16 cellular contexts compared by ENCODE assay signal in genomic region chr17:78249836-78250806, GRCh38. TPM values are rescaled to one million over a fixed set of nuclear protein-coding genes. Genes with fewer than 3 reads are reported as not detected.
DNase-seq lines count a peak whose midpoint lies in the region; ATAC-seq and TF ChIP-seq lines count a peak whose summit lies in the region.
"Had no signal": no experiment of that assay in that cellular context is flagged by ENCODE, and none has a peak within 500 bp of the region (broad histone marks: within the 10 kb centered on the region; RNA-seq: fewer than 3 reads in every experiment).

No MANE protein-coding gene starts in this region.

- H3K9me3 ChIP-seq in right atrium auricular region (no peaks in the 10 kb centered on the region), mesodermal cell (ENCODE audit: control insufficient read depth, low read length) (no peaks in the 10 kb centered on the region), thymus (ENCODE audit: control insufficient read depth) (no peaks in the 10 kb centered on the region), MG63 (no peaks in the 10 kb centered on the region; the same call in 1 of the 2 replicates)
- H3K9me3 ChIP-seq: gastrocnemius medialis, thoracic aorta had no signal

- H3K27me3 ChIP-seq in right atrium auricular region (no peaks in the 10 kb centered on the region), thymus (ENCODE audit: control insufficient read depth, insufficient read depth) (no peaks in the 10 kb centered on the region), MG63 (no peaks in the 10 kb centered on the region)
- H3K27me3 ChIP-seq: gastrocnemius medialis had no signal

- H3K4me1 ChIP-seq in right atrium auricular region: peaks cover 0 to 21% of the 10 kb centered on the region in 2 donors
- peaks cover 22% of the 10 kb centered on the region for H3K4me1 ChIP-seq in mesodermal cell (ENCODE audit: control insufficient read depth, insufficient read depth, low read length, poor library complexity, severe bottlenecking)
- H3K4me1 ChIP-seq in thymus (ENCODE audit: control insufficient read depth, insufficient read depth, low read length): peaks cover 26% of the 10 kb centered on the region

- intact Hi-C loops in Right ventricle myocardium inferior (cut with DNase I): loop anchor here (2.0 kb wide), 2 partner anchors 137 to 173 kb away; no protein-coding TSS in a partner anchor
- intact Hi-C loops in lower leg skin (cut with DNase I; ENCODE audit: low total_unique reads): loop anchor here (5.0 kb wide), 1 partner anchor 138 kb away; no protein-coding TSS in a partner anchor

- WGBS in mesodermal cell (ENCODE audit: insufficient coverage in 2 of 2), 2 experiments: 79 to 91% methylated on average over 20 of the region's 20 CpGs
- WGBS in thymus: 90% methylated on average over 20 of the region's 20 CpGs
- 56 to 69% methylated on average over 20 of the region's 20 CpGs for whole genome bisulfite sequencing in lower leg skin, 2 donors

- H3K4me3 ChIP-seq in right atrium auricular region (no peak overlapping the region), mesodermal cell (ENCODE audit: extremely low read depth, insufficient read depth, low read length, poor library complexity, severe bottlenecking) (peak overlapping the region; percentile 0), thymus (ENCODE audit: low read length) (peak overlapping the region; percentile 37), lower leg skin (ENCODE audit: low read depth, poor library complexity, severe bottlenecking) (no peak overlapping the region), MG63 (no peak overlapping the region)
- H3K4me3 ChIP-seq: thoracic aorta had no signal

- ATAC-seq in Right ventricle myocardium inferior: no peak

- TF ChIP-seq CTCF in right atrium auricular region (IDR thresholded peaks at IDR 0.05) (no peak), lower leg skin (IDR thresholded peaks at IDR 0.05) (no peak)

- H3K27ac ChIP-seq in right atrium auricular region (no peak overlapping the region), caudate nucleus (ENCODE audit: low read depth, low read length) (peak overlapping the region; percentile 86), mesodermal cell (ENCODE audit: low read depth, low read length, severe bottlenecking) (no peak overlapping the region), thymus (ENCODE audit: low read depth) (no peak overlapping the region)
- H3K27ac ChIP-seq: thoracic aorta had no signal

- no peak for TF ChIP-seq POLR2A in lower leg skin (IDR thresholded peaks at IDR 0.05)

- peak; percentile 23 for DNase-seq in Right ventricle myocardium inferior (ENCODE audit: missing footprints)
- no peak for DNase-seq in right atrium auricular region (ENCODE audit: low spot score)
- no peak for DNase-seq in caudate nucleus (lab: John Stamatoyannopoulos, UW)
- no peak for DNase-seq in lower leg skin (ENCODE audit: low spot score in 2 of 2)
- no peak for DNase-seq in stimulated activated CD4-positive, alpha-beta T cell treated with anti-CD3 and anti-CD28 coated beads, Interleukin-15, amount 100 ng/mL, for 24 hours
- no peak for DNase-seq in MG63

- no peaks in the 10 kb centered on the region for H3K36me3 ChIP-seq in right atrium auricular region
- no peaks in the 10 kb centered on the region for H3K36me3 ChIP-seq in mesodermal cell (ENCODE audit: control insufficient read depth, insufficient read depth, low read length)
- H3K36me3 ChIP-seq in thymus (ENCODE audit: control insufficient read depth, insufficient read depth): no peaks in the 10 kb centered on the region
- H3K36me3 ChIP-seq in MG63: no peaks in the 10 kb centered on the region
- H3K36me3 ChIP-seq: gastrocnemius medialis, thoracic aorta had no signal

RNA-seq across cellular contexts. Expression of gene TMEM235, which starts 18.7 kb away (rescaled TPM):
- total RNA-seq in Right ventricle myocardium inferior (not detected), right atrium auricular region (not detected), lower leg skin (not detected)
- polyA plus RNA-seq in mesodermal cell (2013, experiment 1 of 2): not detected
- not detected for polyA plus RNA-seq in mesodermal cell (2013, experiment 2 of 2)
- 0.50 TPM for polyA plus RNA-seq in thymus
- total RNA-seq in MG63 (2014; rRNA removed; shearing (Covaris generic); ENCODE audit: low replicate concordance): not detected in 2 replicates
- total RNA-seq: activated CD8-positive, alpha-beta T cell treated with anti-CD3 and anti-CD28 coated beads for 36 hours; activated naive CD4-positive, alpha-beta T cell treated with anti-CD3 and anti-CD28 coated beads, Interleukin-2, amount 50 U/mL, for 72 hours; gastrocnemius medialis; HT-29; left lobe of liver; thoracic aorta had no signal
- polyA plus RNA-seq: CD14-positive monocyte, small intestine had no signal

RNA-seq across cellular contexts. Expression of gene BIRC5, which starts 36.1 kb away (rescaled TPM):
- total RNA-seq in Right ventricle myocardium inferior (1.2 TPM), right atrium auricular region (1 to 10 TPM in 1 of 2 donors, not detected in 1; 3.7 TPM), lower leg skin (1 to 10 TPM; 1.8 to 6.7 (median 3.9) TPM)
- polyA plus RNA-seq in mesodermal cell (2013, experiment 1 of 2): 67.6 TPM
- polyA plus RNA-seq in mesodermal cell (2013, experiment 2 of 2): 73.0 TPM
- 6.8 TPM for polyA plus RNA-seq in thymus
- 188 and 218 TPM in 2 replicates for total RNA-seq in MG63 (2014; rRNA removed; shearing (Covaris generic); ENCODE audit: low replicate concordance)
- polyA plus RNA-seq: CD14-positive monocyte had no signal

Comparison
In these comparisons a context has a peak if more than half of its experiments do, and no peak if none do; other contexts are left out.
1. H3K4me3 ChIP-seq: peak in mesodermal cell (single experiment) and thymus (single experiment); none in right atrium auricular region (0 of 2), lower leg skin (single experiment) and MG63 (single experiment).
2. RNA of gene BIRC5, which starts 36.1 kb away (total RNA-seq): 188 to 218 TPM in MG63; 1.8 to 6.7 TPM in lower leg skin, 3.7 TPM in right atrium auricular region and 1.2 TPM in Right ventricle myocardium inferior (single experiment); every median in the first group is over 10 times any median in the second.